1 cellular context compared by ENCODE assay signal in genomic region chr7:33059635-33060034, GRCh38.
TF ChIP-seq lines count a peak whose summit lies in the region.

No MANE protein-coding gene starts in this region.

TF ChIP-seq in HEK293, 187 proteins besides CTCF, POLR2A, EP300 and RAD21:
- no peak for TF ChIP-seq ZNF302 (tag by site-specific recombination; IDR thresholded peaks at IDR 0.05; ENCODE audit: low read depth)
- peak; percentile 53; the same call in 1 of the 2 replicates for TF ChIP-seq SCRT2 (tag by site-specific recombination; IDR thresholded peaks at IDR 0.05)
